11 cellular contexts compared by ENCODE assay signal in the genomic region with DNA sequence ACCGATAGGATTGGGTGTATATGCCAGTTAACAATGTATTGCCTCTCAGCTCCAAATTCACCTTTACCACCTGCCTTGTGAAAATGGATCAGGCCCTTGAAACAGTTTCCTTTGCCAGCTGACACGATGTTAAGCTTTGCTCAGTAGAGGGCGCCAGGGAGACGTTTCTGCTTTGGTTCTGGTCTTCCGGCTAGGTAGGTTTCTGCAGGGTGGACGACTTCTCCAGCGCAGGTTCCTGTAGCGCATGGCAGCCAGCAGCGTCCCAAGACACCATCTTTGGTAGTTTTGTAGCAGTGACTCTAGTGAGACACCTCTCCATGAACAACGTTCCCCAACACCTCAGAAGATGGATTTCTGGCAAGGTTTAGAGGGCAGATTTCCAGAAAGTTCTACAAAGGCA. TPM values are rescaled to one million over a fixed set of nuclear protein-coding genes. Genes with fewer than 3 reads are reported as not detected.
DNase-seq lines count a peak whose midpoint lies in the region; ATAC-seq and TF ChIP-seq lines count a peak whose summit lies in the region.
"Had no signal": no experiment of that assay in that cellular context is flagged by ENCODE, and none has a peak within 500 bp of the region (broad histone marks: within the 10 kb centered on the region; RNA-seq: fewer than 3 reads in every experiment).

No MANE protein-coding gene starts in this region.

- H3K4me1 ChIP-seq in Loucy (ENCODE audit: insufficient read depth, low read length, poor library complexity, severe bottlenecking) (peaks cover 4% of the 10 kb centered on the region), upper lobe of left lung (no peaks in the 10 kb centered on the region)
- H3K4me1 ChIP-seq: spleen, uterus had no signal

- no peak overlapping the region for H3K4me2 ChIP-seq in Loucy (ENCODE audit: low read depth, low read length, poor library complexity, severe bottlenecking)

- H3K27me3 ChIP-seq in Loucy (ENCODE audit: insufficient read depth, low read length, poor library complexity, severe bottlenecking): no peaks in the 10 kb centered on the region
- H3K27me3 ChIP-seq in upper lobe of left lung: no peaks in the 10 kb centered on the region
- H3K27me3 ChIP-seq: uterus had no signal

- no peaks in the 10 kb centered on the region for H4K20me1 ChIP-seq in Loucy (ENCODE audit: insufficient read depth, low read length, poor library complexity, severe bottlenecking)

- no peak overlapping the region for H3K27ac ChIP-seq in upper lobe of left lung
- H3K27ac ChIP-seq: spleen, uterus had no signal

- ATAC-seq in upper lobe of left lung (ENCODE audit: low FRiP score in 2 of 2): no peak

- WGBS in upper lobe of left lung, 2 donors: 66% methylated on average over 10 of the region's 10 CpGs

- TF ChIP-seq CTCF in Loucy (conservative IDR thresholded peaks at IDR 0.05; ENCODE audit: low read length): peak; percentile 80
- no peak for TF ChIP-seq CTCF in upper lobe of left lung (IDR thresholded peaks at IDR 0.05)

- H3K9ac ChIP-seq in Loucy (ENCODE audit: low read depth, low read length, poor library complexity, severe bottlenecking): no peak overlapping the region

- H3K79me2 ChIP-seq in Loucy (ENCODE audit: insufficient read depth, low read length): no peaks in the 10 kb centered on the region

- H3K9me3 ChIP-seq in Loucy (ENCODE audit: insufficient read depth, low read depth, low read length) (no peaks in the 10 kb centered on the region), upper lobe of left lung (no peaks in the 10 kb centered on the region)
- H3K9me3 ChIP-seq: spleen, uterus had no signal

- TF ChIP-seq POLR2A in upper lobe of left lung (IDR thresholded peaks at IDR 0.05): no peak

- H2AFZ ChIP-seq in Loucy (ENCODE audit: low read length): no peak overlapping the region

- no peak overlapping the region for H3K4me3 ChIP-seq in Loucy (ENCODE audit: low read length, poor library complexity, severe bottlenecking)
- H3K4me3 ChIP-seq in upper lobe of left lung: no peak overlapping the region
- H3K4me3 ChIP-seq: spleen, uterus had no signal

- H3K9me2 ChIP-seq in Loucy (replicated peaks; ENCODE audit: low read depth, low read length): no peaks in the 10 kb centered on the region

- no peaks in the 10 kb centered on the region for H3F3A ChIP-seq in Loucy (ENCODE audit: low read depth)

- no peak for TF ChIP-seq EP300 in upper lobe of left lung (IDR thresholded peaks at IDR 0.05)

- DNase-seq in activated gamma-delta T cell treated with Interleukin-2 at 50 U/mL for 16 hours (peak; percentile 9), activated gamma-delta T cell (lab: John Stamatoyannopoulos, UW) (no peak), cerebellar cortex (ENCODE audit: low spot score) (peak; percentile 14), upper lobe of left lung (no peak), amygdala (lab: John Stamatoyannopoulos, UW) (no peak), NCI-H345 (lab: John Stamatoyannopoulos, UW) (no peak)
- peak; percentile 10 to 31 for DNase-seq in stimulated activated CD4-positive, alpha-beta T cell treated with anti-CD3 and anti-CD28 coated beads, Interleukin-4, amount 100 ng/mL, for 48 hours (ENCODE audit: low read depth in 2 of 2)
- DNase-seq: Right ventricle myocardium superior, spleen, uterus had no signal

- no peaks in the 10 kb centered on the region for H3K36me3 ChIP-seq in Loucy (ENCODE audit: insufficient read depth, low read length)
- H3K36me3 ChIP-seq in upper lobe of left lung: no peaks in the 10 kb centered on the region
- H3K36me3 ChIP-seq: spleen, uterus had no signal

RNA-seq across cellular contexts. Expression of a gene that starts 24.0 kb away (rescaled TPM):
- total RNA-seq in upper lobe of left lung: 1 to 10 TPM in 2 of 6 donors, not detected in 4; 4.3 to 5.8 TPM

RNA-seq across cellular contexts. Expression of a gene that starts 32.2 kb away (rescaled TPM):
- total RNA-seq in upper lobe of left lung: 10 to 100 TPM; 32.1 to 75.2 (median 52.5) TPM

Comparison
In these comparisons a context has a peak if more than half of its experiments do, and no peak if none do; other contexts are left out.
1. DNase-seq: peak in activated gamma-delta T cell treated with Interleukin-2 at 50 U/mL for 16 hours (single experiment), cerebellar cortex (single experiment) and stimulated activated CD4-positive, alpha-beta T cell treated with anti-CD3 and anti-CD28 coated beads, Interleukin-4, amount 100 ng/mL, for 48 hours (2 of 2); none in activated gamma-delta T cell (single experiment), upper lobe of left lung (0 of 2), amygdala (0 of 56) and NCI-H345 (single experiment).